9 cellular contexts compared by ENCODE assay signal in genomic region chr2:20223345-20224190, GRCh38. TPM values are rescaled to one million over a fixed set of nuclear protein-coding genes. Genes with fewer than 3 reads are reported as not detected.
DNase-seq lines count a peak whose midpoint lies in the region; ATAC-seq and TF ChIP-seq lines count a peak whose summit lies in the region.
"Had no signal": no experiment of that assay in that cellular context is flagged by ENCODE, and none has a peak within 500 bp of the region (broad histone marks: within the 10 kb centered on the region; RNA-seq: fewer than 3 reads in every experiment).

No MANE protein-coding gene starts in this region.

- WGBS in ectodermal cell, 2 experiments, result 1% methylated on average over 71 of the region's 71 CpGs
- WGBS in mesodermal cell (ENCODE audit: insufficient coverage in 2 of 2), 2 experiments, result 1% methylated on average over 53 to 63 of the region's 71 CpGs

- H3K27me3 ChIP-seq in PC-3 (ENCODE audit: low read length), result no peaks in the 10 kb centered on the region
- peaks cover 4% of the 10 kb centered on the region for H3K27me3 ChIP-seq in ectodermal cell (ENCODE audit: control insufficient read depth, insufficient read depth, low read length, poor library complexity, severe bottlenecking)
- no peaks in the 10 kb centered on the region for H3K27me3 ChIP-seq in vagina

- peaks cover 41% of the 10 kb centered on the region for H4K20me1 ChIP-seq in PC-3 (ENCODE audit: low read length)

- peak overlapping the region; percentile 86 for H3K4me2 ChIP-seq in PC-3 (ENCODE audit: low read length)

- intact Hi-C loops in PC-3 (cut with micrococcal nuclease), result loop anchor here (2.0 kb wide), 2 partner anchors 41 to 117 kb away; no protein-coding TSS in a partner anchor
- intact Hi-C loops in vagina (cut with DNase I), result no loop called here

- POLR2A ChIA-PET in PC-3 (lab: Charles Lee; ENCODE audit: unreplicated experiment), result no interaction called here

- H3K9me3 ChIP-seq in PC-3 (ENCODE audit: low read length) (no peaks in the 10 kb centered on the region), ectodermal cell (ENCODE audit: control insufficient read depth, low read length) (no peaks in the 10 kb centered on the region), mesodermal cell (ENCODE audit: control insufficient read depth, low read length) (no peaks in the 10 kb centered on the region), vagina (no peaks in the 10 kb centered on the region)

- H3K27me3 Mint-ChIP-seq in activated T-cell treated with anti-CD3 and anti-CD28 coated beads, Interleukin-2, amount 50 U/mL, for 24 hours, result peaks cover 70% of the 10 kb centered on the region

- TF ChIP-seq POLR2A in vagina (IDR thresholded peaks at IDR 0.05), result no peak

- H3K4me1 ChIP-seq in PC-3 (ENCODE audit: insufficient read depth, low read length), result peaks cover 40% of the 10 kb centered on the region
- peaks cover 18% of the 10 kb centered on the region for H3K4me1 ChIP-seq in ectodermal cell (ENCODE audit: control insufficient read depth, insufficient read depth, low read length)
- H3K4me1 ChIP-seq in mesodermal cell (ENCODE audit: control insufficient read depth, insufficient read depth, low read length, poor library complexity, severe bottlenecking), result peaks cover 7% of the 10 kb centered on the region
- peaks cover 45% of the 10 kb centered on the region for H3K4me1 ChIP-seq in vagina

- H3K79me2 ChIP-seq in PC-3 (ENCODE audit: low read length), result peaks cover 64% of the 10 kb centered on the region

- H3K9me3 Mint-ChIP-seq in activated T-cell treated with anti-CD3 and anti-CD28 coated beads, Interleukin-2, amount 50 U/mL, for 24 hours, result no peaks in the 10 kb centered on the region
- H3K9me3 Mint-ChIP-seq: natural killer cell treated with Interleukin-12 subunit alpha and Interleukin-12 subunit beta and Interleukin-15 and Interleukin-18, amount 100 ng/mL, for 72 hours had no signal

- CTCF ChIA-PET in PC-3 (lab: Charles Lee), result interaction anchor here (0.7 to 0.9 kb wide), 2 partner anchors 9 to 67 kb away, joined by 3 read pairs; no protein-coding TSS in a partner anchor

- in situ Hi-C loops in GM13976 (cut with MboI; ENCODE audit: low sequenced_read_pairs, unreplicated experiment), result loop anchor here (10.0 kb wide), 1 partner anchor 89 kb away; no protein-coding TSS in a partner anchor

- ATAC-seq in HG03066 (IDR thresholded peaks at IDR 0.05; ENCODE audit: low read depth, unreplicated experiment), result peak; percentile 23
- ATAC-seq in PC-3, result peak; percentile 8

- H3K9me2 ChIP-seq in PC-3 (replicated peaks; ENCODE audit: low read length), result no peaks in the 10 kb centered on the region

- H3K27ac ChIP-seq in PC-3 (ENCODE audit: low read length), result peak overlapping the region; percentile 73
- H3K27ac ChIP-seq in ectodermal cell (ENCODE audit: insufficient read depth, low read depth, low read length, poor library complexity, severe bottlenecking), result peak overlapping the region; percentile 55
- H3K27ac ChIP-seq in mesodermal cell (ENCODE audit: low read depth, low read length, severe bottlenecking), result no peak overlapping the region
- peak overlapping the region; percentile 94 for H3K27ac ChIP-seq in vagina

- DNase-seq in activated T-cell treated with anti-CD3 and anti-CD28 coated beads, Interleukin-2, amount 50 U/mL, for 24 hours, result peak; percentile 59
- no peak for DNase-seq in activated T-cell treated with anti-CD3 and anti-CD28 coated beads, Interleukin-2, amount 50 U/mL, for 1 hour
- DNase-seq in PC-3, result peak; percentile 54
- no peak for DNase-seq in vagina (ENCODE audit: extremely low spot score in 2 of 2)
- no peak for DNase-seq in GM13976 (ENCODE audit: low spot score)

- no peak for TF ChIP-seq CTCF in PC-3 (conservative IDR thresholded peaks at IDR 0.05; ENCODE audit: low read depth, low read length)
- TF ChIP-seq CTCF in vagina (IDR thresholded peaks at IDR 0.05), result no peak
- TF ChIP-seq CTCF in GM13976 (IDR thresholded peaks at IDR 0.05; ENCODE audit: borderline replicate concordance, control extremely low read depth, extremely low read depth, insufficient read depth, missing control alignments), result no peak

- no peak overlapping the region for H3K4me3 Mint-ChIP-seq in activated T-cell treated with anti-CD3 and anti-CD28 coated beads, Interleukin-2, amount 50 U/mL, for 24 hours
- H3K4me3 Mint-ChIP-seq: natural killer cell treated with Interleukin-12 subunit alpha and Interleukin-12 subunit beta and Interleukin-15 and Interleukin-18, amount 100 ng/mL, for 72 hours had no signal

- H3F3A ChIP-seq in PC-3 (ENCODE audit: low read length, unreplicated experiment), result no peaks in the 10 kb centered on the region

- H2AFZ ChIP-seq in PC-3 (ENCODE audit: low read length), result peak overlapping the region; percentile 34; the same call in 1 of the 2 replicates

- no peak overlapping the region for H3K27ac Mint-ChIP-seq in activated T-cell treated with anti-CD3 and anti-CD28 coated beads, Interleukin-2, amount 50 U/mL, for 24 hours
- H3K27ac Mint-ChIP-seq: natural killer cell treated with Interleukin-12 subunit alpha and Interleukin-12 subunit beta and Interleukin-15 and Interleukin-18, amount 100 ng/mL, for 72 hours had no signal

- H3K36me3 Mint-ChIP-seq in activated T-cell treated with anti-CD3 and anti-CD28 coated beads, Interleukin-2, amount 50 U/mL, for 24 hours (ENCODE audit: low read depth), result no peaks in the 10 kb centered on the region
- H3K36me3 Mint-ChIP-seq: natural killer cell treated with Interleukin-12 subunit alpha and Interleukin-12 subunit beta and Interleukin-15 and Interleukin-18, amount 100 ng/mL, for 72 hours had no signal

- peaks cover 6% of the 10 kb centered on the region for H3K4me1 Mint-ChIP-seq in activated T-cell treated with anti-CD3 and anti-CD28 coated beads, Interleukin-2, amount 50 U/mL, for 24 hours (ENCODE audit: low read depth)

- BruUV-seq in PC-3 (replicated peaks; lab: Mats Ljungman, UMichigan), result no TSS peak

- H3K9ac ChIP-seq in PC-3 (ENCODE audit: low read length), result peak overlapping the region; percentile 89

- H3K36me3 ChIP-seq in PC-3 (ENCODE audit: low read depth, low read length) (peaks cover 17% of the 10 kb centered on the region), ectodermal cell (ENCODE audit: control insufficient read depth, insufficient read depth, low read length) (no peaks in the 10 kb centered on the region), mesodermal cell (ENCODE audit: control insufficient read depth, insufficient read depth, low read length) (no peaks in the 10 kb centered on the region), vagina (no peaks in the 10 kb centered on the region)

- H3K4me3 ChIP-seq in PC-3 (ENCODE audit: low read length), result peak overlapping the region; percentile 78
- H3K4me3 ChIP-seq in ectodermal cell (ENCODE audit: insufficient read depth, low read depth, low read length), result peak overlapping the region; percentile 79
- H3K4me3 ChIP-seq in mesodermal cell (ENCODE audit: extremely low read depth, insufficient read depth, low read length, poor library complexity, severe bottlenecking), result peak overlapping the region; percentile 56
- peak overlapping the region; percentile 64 to 73 for H3K4me3 ChIP-seq in vagina

RNA-seq across cellular contexts. Expression of gene SDC1, which starts 1.4 kb away (rescaled TPM):
- total RNA-seq in PC-3 (2014; rRNA removed) (358 and 362 TPM in 2 replicates), vagina (184 TPM)
- 60.5 TPM for polyA plus RNA-seq in ectodermal cell (2013, experiment 1 of 4)
- 40.5 TPM for polyA plus RNA-seq in ectodermal cell (2013, experiment 2 of 4)
- polyA plus RNA-seq in ectodermal cell (2013, experiment 3 of 4), result 32.2 TPM
- 34.4 TPM for polyA plus RNA-seq in ectodermal cell (2013, experiment 4 of 4)
- polyA plus RNA-seq in mesodermal cell (2013, experiment 1 of 2), result 26.1 TPM
- polyA plus RNA-seq in mesodermal cell (2013, experiment 2 of 2), result 19.4 TPM
- total RNA-seq: natural killer cell treated with Interleukin-12 subunit alpha and Interleukin-12 subunit beta and Interleukin-15 and Interleukin-18, amount 100 ng/mL, for 72 hours had no signal

Comparison
In these comparisons a context has a peak if more than half of its experiments do, and no peak if none do; other contexts are left out.
1. DNase-seq: peak in activated T-cell treated with anti-CD3 and anti-CD28 coated beads, Interleukin-2, amount 50 U/mL, for 24 hours (single experiment) and PC-3 (single experiment); none in activated T-cell treated with anti-CD3 and anti-CD28 coated beads, Interleukin-2, amount 50 U/mL, for 1 hour (single experiment), vagina (0 of 2) and GM13976 (single experiment).
2. Peak in every context shown above with its lines, with median percentiles within 50 percentile points of each other: H3K4me3 ChIP-seq.